17 cellular contexts compared by ENCODE assay signal in the genomic region with DNA sequence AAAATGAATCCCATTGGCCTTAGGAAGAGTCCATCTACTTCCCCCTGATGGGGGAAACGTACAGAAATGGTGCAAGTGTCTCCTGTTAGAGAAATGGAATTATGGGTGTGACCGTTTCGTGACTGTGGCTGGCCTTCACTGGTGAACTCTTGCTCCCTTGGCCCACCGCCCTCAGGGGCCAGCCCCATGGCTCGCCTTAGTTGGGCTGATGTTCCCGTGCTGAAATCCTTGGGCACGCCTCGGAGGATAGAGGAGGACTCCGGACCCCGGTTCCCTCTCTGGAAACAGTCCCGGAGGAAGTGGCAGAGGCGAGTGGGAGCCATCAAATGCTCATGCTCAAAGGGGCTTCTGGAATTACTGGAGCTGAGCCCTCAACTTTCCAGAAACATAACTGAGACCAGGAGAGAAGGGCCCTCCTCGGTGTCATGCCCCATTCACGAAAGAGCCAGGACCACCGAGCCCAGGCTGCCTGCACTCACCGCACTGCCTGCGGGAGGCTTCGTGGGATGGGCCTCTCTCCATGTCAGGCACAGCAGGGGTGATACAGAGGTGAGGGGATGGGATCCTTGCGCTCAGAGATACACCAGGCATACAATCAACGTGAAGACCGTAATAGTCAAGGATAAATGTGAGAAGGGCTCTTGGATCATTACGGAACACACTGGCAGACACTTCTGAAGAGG. TPM values are rescaled to one million over a fixed set of nuclear protein-coding genes. Genes with fewer than 3 reads are reported as not detected.
DNase-seq lines count a peak whose midpoint lies in the region; ATAC-seq and TF ChIP-seq lines count a peak whose summit lies in the region.
"Had no signal": no experiment of that assay in that cellular context is flagged by ENCODE, and none has a peak within 500 bp of the region (broad histone marks: within the 10 kb centered on the region; RNA-seq: fewer than 3 reads in every experiment).

No MANE protein-coding gene starts in this region.

- 86 to 94% methylated on average over 12 to 22 of the region's 22 CpGs for WGBS in testis, 2 donors

- H3K4me3 ChIP-seq in testis: no peak overlapping the region
- H3K4me3 ChIP-seq: breast epithelium, pancreas had no signal

- ATAC-seq in HG03521 (IDR thresholded peaks at IDR 0.05; ENCODE audit: unreplicated experiment): no peak
- ATAC-seq in GM21528 (IDR thresholded peaks at IDR 0.05; ENCODE audit: low FRiP score, unreplicated experiment): no peak
- ATAC-seq: esophagus mucosa, pancreas had no signal

- no peaks in the 10 kb centered on the region for H3K36me3 ChIP-seq in testis (ENCODE audit: low read depth, missing control alignments)
- H3K36me3 ChIP-seq: breast epithelium, pancreas had no signal

- no peaks in the 10 kb centered on the region for H3K27me3 ChIP-seq in testis
- H3K27me3 ChIP-seq: pancreas had no signal

- H3K27ac ChIP-seq in testis: no peak overlapping the region
- H3K27ac ChIP-seq: breast epithelium, pancreas had no signal

- peaks cover 5% of the 10 kb centered on the region for H3K4me1 ChIP-seq in testis
- H3K4me1 ChIP-seq: breast epithelium, pancreas had no signal

- no peak for TF ChIP-seq CTCF in testis (IDR thresholded peaks at IDR 0.05)

- no peak for TF ChIP-seq POLR2A in testis (IDR thresholded peaks at IDR 0.05)

- H3K9me3 ChIP-seq in testis: no peaks in the 10 kb centered on the region
- H3K9me3 ChIP-seq: breast epithelium, pancreas had no signal

- intact Hi-C loops in testis (cut with DNase I; ENCODE audit: low total_unique reads): no loop called here

- DNase-seq in activated T-cell treated with anti-CD3 and anti-CD28 coated beads, Interleukin-2, amount 50 U/mL, for 1 hour: peak; percentile 7
- no peak for DNase-seq in activated T-cell treated with anti-CD3 and anti-CD28 coated beads for 4 hours
- peak; percentile 26 for DNase-seq in activated CD8-positive, alpha-beta memory T cell treated with anti-CD3 and anti-CD28 coated beads, Interleukin-2, amount 50 U/mL, for 48 hours
- peak; percentile 82 for DNase-seq in mesenteric fat pad (ENCODE audit: low spot score)
- DNase-seq in testis: peak; percentile 10
- DNase-seq in NCI-H1694 treated with DMSO at 0.1 percent for 48 hours (lab: John Stamatoyannopoulos, UW): no peak
- DNase-seq: activated CD4-positive, alpha-beta T cell treated with anti-CD3 and anti-CD28 coated beads, Interleukin-2, amount 10 ng/mL, durations not matched to agents 24 days and 14 days; activated naive CD8-positive, alpha-beta T cell treated with anti-CD3 and anti-CD28 coated beads for 36 hours; GF-D8; NCI-H2029; stimulated activated CD4-positive, alpha-beta T cell treated with anti-CD3 and anti-CD28 coated beads, Interleukin-2, amount 100 ng/mL, for 48 hours had no signal

RNA-seq across cellular contexts. Expression of gene CACNA2D4, which starts 10.1 kb away (rescaled TPM):
- total RNA-seq in mesenteric fat pad: 8.8 TPM
- 10 to 100 TPM; 15.8 to 18.3 TPM for total RNA-seq in testis
- 10.8 TPM for polyA plus RNA-seq in testis (ENCODE audit: insufficient read depth, low read depth, low replicate concordance)
- total RNA-seq: temporal lobe had no signal

Comparison
In these comparisons a context has a peak if more than half of its experiments do, and no peak if none do; other contexts are left out.
1. DNase-seq: peak in activated T-cell treated with anti-CD3 and anti-CD28 coated beads, Interleukin-2, amount 50 U/mL, for 1 hour (single experiment), activated CD8-positive, alpha-beta memory T cell treated with anti-CD3 and anti-CD28 coated beads, Interleukin-2, amount 50 U/mL, for 48 hours (single experiment), mesenteric fat pad (single experiment) and testis (single experiment); none in activated T-cell treated with anti-CD3 and anti-CD28 coated beads for 4 hours (single experiment) and NCI-H1694 treated with DMSO at 0.1 percent for 48 hours (single experiment).